In genomic region chr21:44862869-44863685, GRCh38 we compare ENCODE assay signal across 15 cellular contexts. TPM values are rescaled to one million over a fixed set of nuclear protein-coding genes. Genes with fewer than 3 reads are reported as not detected.
A peak's percentile ranks its signal among the peaks of the same experiment; 100 is the strongest.
DNase-seq lines count a peak whose midpoint lies in the region; ATAC-seq and TF ChIP-seq lines count a peak whose summit lies in the region.
"Had no signal": no experiment of that assay in that cellular context is flagged by ENCODE, and none has a peak within 500 bp of the region (broad histone marks: within the 10 kb centered on the region; RNA-seq: fewer than 3 reads in every experiment).

No MANE protein-coding gene starts in this region.

- no peaks in the 10 kb centered on the region for H3K27me3 Mint-ChIP-seq in stimulated activated naive CD8-positive, alpha-beta T cell treated with anti-CD3 and anti-CD28 coated beads, Interleukin-15, Interleukin-2, amounts not matched to agents 100 ng/mL and 50 ng/mL, for 24 hours
- no peaks in the 10 kb centered on the region for H3K27me3 Mint-ChIP-seq in chondrocyte (ENCODE audit: low read depth)
- H3K27me3 Mint-ChIP-seq in nephron progenitor cell (ENCODE audit: low read depth, poor library complexity) = no peaks in the 10 kb centered on the region
- H3K27me3 Mint-ChIP-seq: CD4-positive, alpha-beta memory T cell had no signal

- ATAC-seq in stimulated activated naive CD8-positive, alpha-beta T cell treated with anti-CD3 and anti-CD28 coated beads, Interleukin-15, Interleukin-2, amounts not matched to agents 100 U/mL and 50 U/mL, for 24 hours = no peak
- no peak for ATAC-seq in left lobe of liver

- no peak overlapping the region for H3K4me3 Mint-ChIP-seq in stimulated activated naive CD8-positive, alpha-beta T cell treated with anti-CD3 and anti-CD28 coated beads, Interleukin-15, Interleukin-2, amounts not matched to agents 100 ng/mL and 50 ng/mL, for 24 hours
- H3K4me3 Mint-ChIP-seq in chondrocyte (ENCODE audit: unreplicated experiment) = no peak overlapping the region
- no peak overlapping the region for H3K4me3 Mint-ChIP-seq in nephron progenitor cell

- no peak for DNase-seq in stimulated activated naive CD8-positive, alpha-beta T cell treated with anti-CD3 and anti-CD28 coated beads, Interleukin-15, Interleukin-2, amounts not matched to agents 100 U/mL and 50 U/mL, for 24 hours
- DNase-seq in chondrocyte (ENCODE audit: low spot score) (no peak), nephron progenitor cell (no peak), DMS 273 (lab: John Stamatoyannopoulos, UW; ENCODE audit: unreplicated experiment) (no peak), left lobe of liver (ENCODE audit: low spot score) (no peak)
- no peak for DNase-seq in stimulated activated CD4-positive, alpha-beta T cell treated with anti-CD3 and anti-CD28 coated beads, Interleukin-4, amount 100 ng/mL, for 24 hours
- DNase-seq: BE2C; CD4-positive, alpha-beta memory T cell; Kasumi-1; NCI-H1417; NCI-H2029; NCI-H2171 treated with DMSO at 0.1 percent for 48 hours; NCI-H774; PC-9 had no signal

- H3K36me3 Mint-ChIP-seq in stimulated activated naive CD8-positive, alpha-beta T cell treated with anti-CD3 and anti-CD28 coated beads, Interleukin-15, Interleukin-2, amounts not matched to agents 100 ng/mL and 50 ng/mL, for 24 hours (ENCODE audit: low read depth) = peaks cover 47% of the 10 kb centered on the region
- H3K36me3 Mint-ChIP-seq in chondrocyte (ENCODE audit: low read depth) (peaks cover 34% of the 10 kb centered on the region), nephron progenitor cell (ENCODE audit: low read depth) (peaks cover 67% of the 10 kb centered on the region)

- no peaks in the 10 kb centered on the region for H3K9me3 Mint-ChIP-seq in stimulated activated naive CD8-positive, alpha-beta T cell treated with anti-CD3 and anti-CD28 coated beads, Interleukin-15, Interleukin-2, amounts not matched to agents 100 ng/mL and 50 ng/mL, for 24 hours
- H3K9me3 Mint-ChIP-seq in chondrocyte (ENCODE audit: low read depth) = no peaks in the 10 kb centered on the region
- no peaks in the 10 kb centered on the region for H3K9me3 Mint-ChIP-seq in nephron progenitor cell
- H3K9me3 Mint-ChIP-seq: CD4-positive, alpha-beta memory T cell had no signal

- TF ChIP-seq CTCF in chondrocyte (IDR thresholded peaks at IDR 0.05) (no peak), nephron progenitor cell (IDR thresholded peaks at IDR 0.05) (no peak)

- H3K27ac Mint-ChIP-seq in stimulated activated naive CD8-positive, alpha-beta T cell treated with anti-CD3 and anti-CD28 coated beads, Interleukin-15, Interleukin-2, amounts not matched to agents 100 ng/mL and 50 ng/mL, for 24 hours = peak overlapping the region; percentile 45
- H3K27ac Mint-ChIP-seq in chondrocyte (ENCODE audit: unreplicated experiment) (peak overlapping the region; percentile 41), nephron progenitor cell (peak overlapping the region; percentile 85)

- H3K4me1 Mint-ChIP-seq in stimulated activated naive CD8-positive, alpha-beta T cell treated with anti-CD3 and anti-CD28 coated beads, Interleukin-15, Interleukin-2, amounts not matched to agents 100 ng/mL and 50 ng/mL, for 24 hours (ENCODE audit: low read depth) = peaks cover 57% of the 10 kb centered on the region
- H3K4me1 Mint-ChIP-seq in chondrocyte (ENCODE audit: low read depth) (peaks cover 51% of the 10 kb centered on the region), nephron progenitor cell (peaks cover 32% of the 10 kb centered on the region)

RNA-seq across cellular contexts. Expression of gene PTTG1IP, which starts 10.4 kb away (rescaled TPM):
- total RNA-seq in chondrocyte (225 to 333 TPM (median 329 TPM) in 3 replicates), left lobe of liver (73.9 TPM)

RNA-seq across cellular contexts. Expression of gene SUMO3, which starts 45.2 kb away (rescaled TPM):
- total RNA-seq in chondrocyte = 51.3 to 60.3 TPM (median 52.3 TPM) in 3 replicates
- total RNA-seq in left lobe of liver = 32.2 TPM

RNA-seq across cellular contexts. Expression of gene ITGB2, which starts 57.6 kb away (rescaled TPM):
- 0.15 to 1.4 TPM (median 0.87 TPM) in 3 replicates for total RNA-seq in chondrocyte
- total RNA-seq in left lobe of liver = 13.6 TPM
